In genomic region chr17:263773-264172, GRCh38 we compare ENCODE assay signal across 24 cellular contexts.
DNase-seq lines count a peak whose midpoint lies in the region; ATAC-seq and TF ChIP-seq lines count a peak whose summit lies in the region.
"Had no signal": no experiment of that assay in that cellular context is flagged by ENCODE, and none has a peak within 500 bp of the region (broad histone marks: within the 10 kb centered on the region; RNA-seq: fewer than 3 reads in every experiment).

No MANE protein-coding gene starts in this region.

- H3K9me3 ChIP-seq in RWPE2 (ENCODE audit: severe bottlenecking), result no peaks in the 10 kb centered on the region
- H3K9me3 ChIP-seq: A549 had no signal

- H2BK120ac ChIP-seq in mesendoderm (ENCODE audit: low read depth, low read length), result no peak overlapping the region

- no peaks in the 10 kb centered on the region for H3K9me3 Mint-ChIP-seq in activated T-helper 17 cell treated with anti-CD3 and anti-CD28 coated beads, Interleukin-2, amount 50 U/mL, for 72 hours
- H3K9me3 Mint-ChIP-seq: T-helper 2 cell treated with Interferon-gamma antibody and Interleukin-4, amounts not matched to agents 5 μg/mL and 100 μg/mL, for 36 hours had no signal

- H3K23ac ChIP-seq in mesendoderm (ENCODE audit: low read length), result no peak overlapping the region

- no peak overlapping the region for H3K27ac Mint-ChIP-seq in activated T-helper 17 cell treated with anti-CD3 and anti-CD28 coated beads, Interleukin-2, amount 50 U/mL, for 72 hours
- H3K27ac Mint-ChIP-seq: activated CD4-positive, alpha-beta T cell treated with anti-CD3 and anti-CD28 coated beads for 36 hours; CD4-positive, CD25-positive, alpha-beta regulatory T cell; naive thymus-derived CD4-positive, alpha-beta T cell; T-helper 2 cell treated with Interferon-gamma antibody and Interleukin-4, amounts not matched to agents 5 μg/mL and 100 μg/mL, for 36 hours had no signal

- no peak overlapping the region for H2BK15ac ChIP-seq in mesendoderm (replicated peaks; ENCODE audit: low read depth)

- no peaks in the 10 kb centered on the region for H3K4me1 Mint-ChIP-seq in activated T-helper 17 cell treated with anti-CD3 and anti-CD28 coated beads, Interleukin-2, amount 50 U/mL, for 72 hours
- H3K4me1 Mint-ChIP-seq: activated CD4-positive, alpha-beta T cell treated with anti-CD3 and anti-CD28 coated beads for 36 hours; CD4-positive, CD25-positive, alpha-beta regulatory T cell; naive thymus-derived CD4-positive, alpha-beta T cell had no signal

- no peaks in the 10 kb centered on the region for H3K36me3 ChIP-seq in RWPE2 (ENCODE audit: low read depth)
- no peaks in the 10 kb centered on the region for H3K36me3 ChIP-seq in mesendoderm (ENCODE audit: control insufficient read depth, insufficient read depth, low read length)

- no peak overlapping the region for H2AK5ac ChIP-seq in mesendoderm (ENCODE audit: low read length)

- H3K4ac ChIP-seq in mesendoderm (ENCODE audit: low read depth, low read length), result no peak overlapping the region

- H3K27me3 ChIP-seq in RWPE2 (ENCODE audit: insufficient read depth, poor library complexity, severe bottlenecking) (no peaks in the 10 kb centered on the region), mesendoderm (ENCODE audit: insufficient read depth, low read length, poor library complexity) (no peaks in the 10 kb centered on the region)

- intact Hi-C loops in sciatic nerve (cut with DNase I), result no loop called here

- WGBS in mesendoderm (ENCODE audit: extremely low coverage, insufficient coverage, low lambda C conversion rate), result no CpG with 5 or more reads among the region's 24 CpGs

- no peak overlapping the region for H4K5ac ChIP-seq in mesendoderm (ENCODE audit: low read length)

- H2BK5ac ChIP-seq in mesendoderm (ENCODE audit: low read length), result no peak overlapping the region

- no peak for ATAC-seq in RWPE2 (ENCODE audit: low read depth)
- ATAC-seq in sciatic nerve, result no peak
- ATAC-seq in activated T-helper 17 cell treated with anti-CD3 and anti-CD28 coated beads, Interleukin-2, amount 50 U/mL, for 72 hours (replicated peaks), result no peak
- ATAC-seq: A549; activated CD4-positive, alpha-beta T cell treated with anti-CD3 and anti-CD28 coated beads for 36 hours; left ventricle myocardium superior; naive thymus-derived CD4-positive, alpha-beta T cell; Panc1 had no signal

- no peak overlapping the region for H3K18ac ChIP-seq in mesendoderm (ENCODE audit: low read length)

- H3K27ac ChIP-seq in RWPE2 (ENCODE audit: poor library complexity, severe bottlenecking) (no peak overlapping the region), mesendoderm (ENCODE audit: low read depth, low read length) (no peak overlapping the region)
- H3K27ac ChIP-seq: A549 had no signal

- peak; percentile 17 for DNase-seq in activated CD8-positive, alpha-beta memory T cell treated with anti-CD3 and anti-CD28 coated beads, Interleukin-2, amount 50 U/mL, for 48 hours
- DNase-seq in activated CD8-positive, alpha-beta memory T cell treated with anti-CD3 and anti-CD28 coated beads, Interleukin-2, amount 50 U/mL, for 4 hours, result no peak
- DNase-seq in RWPE2 (ENCODE audit: low spot score) (peak; percentile 31), islet precursor cell (peak; percentile 48), sciatic nerve (ENCODE audit: low spot score) (peak; percentile 45), SHP77 (lab: John Stamatoyannopoulos, UW) (no peak), mesendoderm (no peak)
- DNase-seq: activated CD4-positive, alpha-beta T cell treated with anti-CD3 and anti-CD28 coated beads for 36 hours; activated naive CD4-positive, alpha-beta T cell treated with anti-CD3 and anti-CD28 coated beads, Interleukin-2, amount 50 U/mL, for 16 hours; AML-193; Calu3; CD4-positive, CD25-positive, alpha-beta regulatory T cell; DMS79; effector CD4-positive, alpha-beta T cell; GOT3; left ventricle myocardium superior; NCI-H1048; NCI-H2107; stimulated activated naive CD4-positive, alpha-beta T cell treated with Interleukin-2 at 50 U/mL for 16 hours had no signal

- no peaks in the 10 kb centered on the region for H3K79me1 ChIP-seq in mesendoderm (ENCODE audit: low read length)

- no peaks in the 10 kb centered on the region for H3K36me3 Mint-ChIP-seq in activated T-helper 17 cell treated with anti-CD3 and anti-CD28 coated beads, Interleukin-2, amount 50 U/mL, for 72 hours (ENCODE audit: low read depth)

- H3K4me1 ChIP-seq in RWPE2 (ENCODE audit: insufficient read depth, poor library complexity, severe bottlenecking) (no peaks in the 10 kb centered on the region), mesendoderm (ENCODE audit: control insufficient read depth, low read depth, low read length) (peaks cover 2% of the 10 kb centered on the region)
- H3K4me1 ChIP-seq: A549 had no signal

- no peak overlapping the region for H3K4me3 ChIP-seq in RWPE2 (ENCODE audit: severe bottlenecking)
- no peak overlapping the region for H3K4me3 ChIP-seq in mesendoderm (ENCODE audit: low read length)
- H3K4me3 ChIP-seq: A549 had no signal

- H3K4me2 ChIP-seq in mesendoderm (ENCODE audit: low read length), result no peak overlapping the region
- H3K4me2 ChIP-seq: A549 had no signal

- no peaks in the 10 kb centered on the region for H3K79me2 ChIP-seq in mesendoderm (ENCODE audit: control insufficient read depth, insufficient read depth, low read length)

- no peak overlapping the region for H3K9ac ChIP-seq in mesendoderm (ENCODE audit: low read length)

- H3K27me3 Mint-ChIP-seq in activated T-helper 17 cell treated with anti-CD3 and anti-CD28 coated beads, Interleukin-2, amount 50 U/mL, for 72 hours, result no peaks in the 10 kb centered on the region
- H3K27me3 Mint-ChIP-seq: activated CD4-positive, alpha-beta T cell treated with anti-CD3 and anti-CD28 coated beads for 36 hours had no signal

- no peak overlapping the region for H3K56ac ChIP-seq in mesendoderm (ENCODE audit: low read length)

- TF ChIP-seq CTCF in RWPE2 (IDR thresholded peaks at IDR 0.05; ENCODE audit: poor library complexity, severe bottlenecking), result no peak

- no peak overlapping the region for H3K4me3 Mint-ChIP-seq in activated T-helper 17 cell treated with anti-CD3 and anti-CD28 coated beads, Interleukin-2, amount 50 U/mL, for 72 hours
- H3K4me3 Mint-ChIP-seq: activated CD4-positive, alpha-beta T cell treated with anti-CD3 and anti-CD28 coated beads for 36 hours; CD4-positive, CD25-positive, alpha-beta regulatory T cell; naive thymus-derived CD4-positive, alpha-beta T cell; T-helper 2 cell treated with Interferon-gamma antibody and Interleukin-4, amounts not matched to agents 5 μg/mL and 100 μg/mL, for 36 hours had no signal

- H4K8ac ChIP-seq in mesendoderm (ENCODE audit: low read depth, low read length), result no peak overlapping the region

Comparison
In these comparisons a context has a peak if more than half of its experiments do, and no peak if none do; other contexts are left out.
1. DNase-seq: peak in activated CD8-positive, alpha-beta memory T cell treated with anti-CD3 and anti-CD28 coated beads, Interleukin-2, amount 50 U/mL, for 48 hours (single experiment), RWPE2 (single experiment), islet precursor cell (single experiment) and sciatic nerve (single experiment); none in activated CD8-positive, alpha-beta memory T cell treated with anti-CD3 and anti-CD28 coated beads, Interleukin-2, amount 50 U/mL, for 4 hours (single experiment), SHP77 (0 of 2) and mesendoderm (single experiment).